In the genomic region with DNA sequence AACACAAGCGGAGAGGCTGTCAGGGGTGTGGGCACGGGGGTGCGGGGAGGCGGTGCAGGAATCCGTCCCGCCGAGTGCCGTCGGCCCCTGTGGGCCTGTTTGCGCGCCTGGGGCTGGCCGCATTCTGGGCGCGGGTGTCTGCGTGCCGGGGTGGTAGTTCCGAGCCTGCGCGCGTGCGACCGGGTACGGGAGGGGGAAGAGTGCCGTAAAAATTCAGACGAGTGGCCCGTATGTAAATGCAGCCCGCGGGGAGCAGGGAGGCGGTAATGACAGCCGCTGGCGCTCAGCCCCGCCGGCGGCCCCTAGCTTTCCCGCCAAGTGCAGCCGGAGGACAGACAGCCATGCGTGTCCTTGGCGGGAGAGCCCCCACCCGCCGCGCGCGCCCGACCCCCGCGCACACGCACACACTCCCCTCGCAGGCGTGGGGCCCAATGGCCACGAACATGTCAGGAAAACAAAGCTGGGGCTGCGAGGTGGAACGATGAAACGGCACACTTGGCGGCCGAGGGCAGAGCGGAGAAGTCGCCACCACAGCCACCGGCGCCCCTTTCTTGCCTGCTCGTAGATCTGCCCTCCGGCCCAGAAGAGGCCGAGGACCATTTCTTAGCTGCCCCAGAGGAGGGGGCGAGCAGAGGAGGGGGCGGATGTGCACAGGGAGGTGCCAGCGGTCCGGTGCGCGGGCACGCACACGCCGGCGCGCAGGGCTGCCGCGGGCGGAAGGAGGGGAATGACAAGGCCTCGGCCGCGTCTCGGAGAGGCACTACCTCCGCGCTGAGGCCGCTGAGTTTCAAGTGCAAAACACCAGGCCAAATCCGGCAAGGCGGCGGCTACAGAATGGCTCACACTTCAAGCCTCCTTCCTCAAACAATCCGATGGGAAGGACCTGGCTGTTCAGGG, we compare ENCODE assay signal across 8 cellular contexts.
DNase-seq lines count a peak whose midpoint lies in the region; ATAC-seq, FAIRE-seq and TF ChIP-seq lines count a peak whose summit lies in the region.
"Had no signal": no experiment of that assay in that cellular context is flagged by ENCODE, and none has a peak within 500 bp of the region (broad histone marks: within the 10 kb centered on the region; RNA-seq: fewer than 3 reads in every experiment).

No MANE protein-coding gene starts in this region.

- H3K27ac Mint-ChIP-seq in natural killer cell treated with Interleukin-12 subunit alpha and Interleukin-12 subunit beta and Interleukin-15 and Interleukin-18, amount 100 ng/mL, for 72 hours = peak overlapping the region in 1 of 2 donors; percentile 71

- no peak for TF ChIP-seq EP300 in SK-N-SH (IDR thresholded peaks at IDR 0.05; ENCODE audit: borderline replicate concordance in 1 of 2, low read depth in 1 of 2, low read length in 1 of 2)
- TF ChIP-seq EP300 in H1 (IDR thresholded peaks at IDR 0.05; ENCODE audit: borderline replicate concordance in 1 of 2, low read depth in 2 of 2, low read length in 2 of 2) = no peak

- H3K79me2 ChIP-seq in SK-N-SH (ENCODE audit: insufficient read depth) (no peaks in the 10 kb centered on the region), H1 (ENCODE audit: control insufficient read depth in 1 of 2, insufficient read depth in 2 of 2, low read length in 2 of 2) (no peaks in the 10 kb centered on the region)

- 8% methylated on average over 24 of the region's 87 CpGs for WGBS in SK-N-SH (ENCODE audit: low lambda C conversion rate)
- 1% methylated on average over 53 of the region's 87 CpGs; no CpG with 5 or more reads in 1 of the 2 experiments for WGBS in H1 (ENCODE audit: extremely low coverage in 1 of 2, insufficient coverage in 1 of 2, insufficient read length in 1 of 2, insufficient replicate concordance in 2 of 2, low coverage in 1 of 2, low lambda C conversion rate in 2 of 2, missing lambda C conversion rate in 1 of 2), 2 experiments

- peaks cover 3% of the 10 kb centered on the region for H3K9me3 Mint-ChIP-seq in natural killer cell treated with Interleukin-12 subunit alpha and Interleukin-12 subunit beta and Interleukin-15 and Interleukin-18, amount 100 ng/mL, for 72 hours

- TF ChIP-seq CTCF in GM06990 (IDR thresholded peaks at IDR 0.05; ENCODE audit: insufficient read depth, low read length, poor library complexity, severe bottlenecking) = no peak
- TF ChIP-seq CTCF in SK-N-SH (IDR thresholded peaks at IDR 0.05) = no peak
- TF ChIP-seq CTCF in H1 (IDR thresholded peaks at IDR 0.05; ENCODE audit: control extremely low read depth in 1 of 3, insufficient read depth in 1 of 3, low read depth in 1 of 3, low read length in 3 of 3) = no peak

- 0 out of 2 replicates have a peak overlapping the region, but pooled peaks have one; percentile 76 for H2BK15ac ChIP-seq in H1 (ENCODE audit: low read length)

- no peaks in the 10 kb centered on the region for H3K27me3 ChIP-seq in GM06990 (replicated peaks; ENCODE audit: control insufficient read depth, insufficient read depth, low read length)
- H3K27me3 ChIP-seq in HUES6 (ENCODE audit: control insufficient read depth, insufficient read depth, low read length) = peaks cover 100% of the 10 kb centered on the region
- H3K27me3 ChIP-seq in SK-N-SH (ENCODE audit: insufficient read depth) = peaks cover 83% of the 10 kb centered on the region
- peaks cover 42 to 87% (median 70%) of the 10 kb centered on the region in 4 experiments for H3K27me3 ChIP-seq in H1 (replicated peaks in 1 of 4; ENCODE audit: control insufficient read depth in 3 of 4, extremely low read depth in 1 of 4, insufficient read depth in 3 of 4, low read length in 3 of 4)

- H4K20me1 ChIP-seq in SK-N-SH (ENCODE audit: insufficient read depth) (no peaks in the 10 kb centered on the region), H1 (replicated peaks in 1 of 2; ENCODE audit: control insufficient read depth in 1 of 2, insufficient read depth in 2 of 2, low read length in 2 of 2) (peaks cover 0 to 14% of the 10 kb centered on the region in 2 experiments)

- peak overlapping the region; percentile 70; the same call in 1 of the 2 replicates for H2AFZ ChIP-seq in SK-N-SH (ENCODE audit: low read depth)
- H2AFZ ChIP-seq in H1 (ENCODE audit: low read length) = peak overlapping the region; percentile 10; the same call in 1 of the 2 replicates

- no peaks in the 10 kb centered on the region for H3K79me1 ChIP-seq in H1 (ENCODE audit: low read depth, low read length)

- H3K27me3 Mint-ChIP-seq in natural killer cell treated with Interleukin-12 subunit alpha and Interleukin-12 subunit beta and Interleukin-15 and Interleukin-18, amount 100 ng/mL, for 72 hours = peaks cover 60 to 86% of the 10 kb centered on the region in 2 donors

- peak overlapping the region; percentile 74 for H3K4me2 ChIP-seq in SK-N-SH
- peak overlapping the region; percentile 98 to 99 for H3K4me2 ChIP-seq in H1 (ENCODE audit: insufficient read depth in 1 of 2, low read depth in 2 of 2, low read length in 2 of 2)

- peak overlapping the region; percentile 80 for H3K4me3 Mint-ChIP-seq in natural killer cell treated with Interleukin-12 subunit alpha and Interleukin-12 subunit beta and Interleukin-15 and Interleukin-18, amount 100 ng/mL, for 72 hours

- H3K56ac ChIP-seq in H1 (replicated peaks; ENCODE audit: insufficient read length, low read depth, low read length) = no peak overlapping the region

- no peak overlapping the region for H4K91ac ChIP-seq in H1 (replicated peaks; ENCODE audit: insufficient read length, low read length)

- H2AK5ac ChIP-seq in H1 (ENCODE audit: low read depth, low read length) = no peak overlapping the region

- no peak overlapping the region for H4K5ac ChIP-seq in H1 (ENCODE audit: insufficient read length, low read depth, low read length)

- TF ChIP-seq RAD21 in SK-N-SH (IDR thresholded peaks at IDR 0.05; ENCODE audit: low read length) (no peak), H1 (IDR thresholded peaks at IDR 0.05 in 1 of 2, conservative IDR thresholded peaks at IDR 0.05 in 1 of 2; ENCODE audit: low read depth in 2 of 2, low read length in 2 of 2) (no peak)

- H3K9me3 ChIP-seq in HUES6 (ENCODE audit: control insufficient read depth, insufficient read depth, low read depth, low read length) (no peaks in the 10 kb centered on the region), SK-N-SH (no peaks in the 10 kb centered on the region), H1 (ENCODE audit: insufficient read depth in 2 of 2, low read depth in 1 of 2, low read length in 1 of 2) (no peaks in the 10 kb centered on the region)

- FAIRE-seq in H1 (lab: Jason Lieb, UNC) = no peak
- FAIRE-seq: bronchial epithelial cell had no signal

- peak overlapping the region; percentile 63; the same call in 1 of the 2 replicates for H2BK5ac ChIP-seq in H1 (ENCODE audit: low read depth, low read length)

- H3K14ac ChIP-seq in H1 (ENCODE audit: insufficient read length) = no peak overlapping the region

- no peaks in the 10 kb centered on the region for H3K9me2 ChIP-seq in SK-N-SH

- peak overlapping the region; percentile 61 for H3K9ac ChIP-seq in HUES6 (ENCODE audit: low read length)
- H3K9ac ChIP-seq in SK-N-SH = no peak overlapping the region
- peak overlapping the region in 1 of 4 experiments; percentile 3; a peak in 2 of 7 replicates for H3K9ac ChIP-seq in H1 (replicated peaks in 1 of 4; ENCODE audit: extremely low read depth in 1 of 4, low read depth in 3 of 4, low read length in 3 of 4)

- CTCF ChIA-PET in SK-N-SH (lab: Yijun Ruan, JAX) (interaction anchor here (1.3 to 2.4 kb wide), 3 partner anchors 15 to 894 kb away, joined by 3 to 21 read pairs (median 11); no protein-coding TSS in a partner anchor), H1 (lab: Charles Lee; ENCODE audit: partially characterized antibody) (interaction anchor here (0.9 to 3.3 kb wide), 7 partner anchors 9 to 955 kb away, joined by 3 to 22 read pairs (median 4); no protein-coding TSS in a partner anchor)

- H3K27ac ChIP-seq in HUES6 (ENCODE audit: low read depth, low read length) (no peak overlapping the region), SK-N-SH (ENCODE audit: low read depth in 2 of 2, low read length in 1 of 2) (no peak overlapping the region), H1 (ENCODE audit: low read depth, low read length) (no peak overlapping the region)

- peaks cover 22% of the 10 kb centered on the region for H3K36me3 Mint-ChIP-seq in natural killer cell treated with Interleukin-12 subunit alpha and Interleukin-12 subunit beta and Interleukin-15 and Interleukin-18, amount 100 ng/mL, for 72 hours

- H2BK120ac ChIP-seq in H1 (replicated peaks; ENCODE audit: low read depth, low read length) = no peak overlapping the region

- H3K4me1 ChIP-seq in HUES6 (ENCODE audit: control insufficient read depth, insufficient read depth, low read length) = peaks cover 47% of the 10 kb centered on the region
- peaks cover 0 to 13% of the 10 kb centered on the region in 2 experiments; a peak in 1 of 4 replicates for H3K4me1 ChIP-seq in SK-N-SH (ENCODE audit: control insufficient read depth in 1 of 2, insufficient read depth in 2 of 2, low read depth in 1 of 2, low read length in 1 of 2)
- H3K4me1 ChIP-seq in H1 (replicated peaks in 1 of 4; ENCODE audit: control insufficient read depth in 3 of 4, insufficient read depth in 4 of 4, low read length in 3 of 4) = peaks cover 10 to 36% (median 21%) of the 10 kb centered on the region in 4 experiments

- peak overlapping the region; percentile 11 for H4K8ac ChIP-seq in H1 (ENCODE audit: extremely low read depth, insufficient read depth, low read length)

- POLR2A ChIA-PET in SK-N-SH (lab: Yijun Ruan, JAX) = no interaction called here
- POLR2A ChIA-PET in H1 (lab: Charles Lee; ENCODE audit: partially characterized antibody) = interaction anchor here (2.4 to 2.6 kb wide), 2 partner anchors 9 to 14 kb away, joined by 8 to 25 read pairs; no protein-coding TSS in a partner anchor

- H3K4me3 ChIP-seq in GM06990 (replicated peaks; ENCODE audit: low read depth, low read length) (peak overlapping the region; percentile 67), HUES6 (ENCODE audit: low read depth, low read length) (peak overlapping the region; percentile 66), SK-N-SH (ENCODE audit: low read depth in 2 of 2, low read length in 1 of 2) (peak overlapping the region; percentile 22 to 32), H1 (ENCODE audit: extremely low read depth in 1 of 4, insufficient read depth in 2 of 4, low read depth in 3 of 4, low read length in 4 of 4) (peak overlapping the region; percentile 29 to 64 (median 50))

- peaks cover 25 to 26% of the 10 kb centered on the region in 2 donors for H3K4me1 Mint-ChIP-seq in natural killer cell treated with Interleukin-12 subunit alpha and Interleukin-12 subunit beta and Interleukin-15 and Interleukin-18, amount 100 ng/mL, for 72 hours (ENCODE audit: low read depth in 2 of 2)

- H2BK20ac ChIP-seq in H1 (ENCODE audit: low read length) = no peak overlapping the region

- H3K4ac ChIP-seq in H1 (replicated peaks; ENCODE audit: insufficient read length, low read depth, low read length) = no peak overlapping the region

- TF ChIP-seq POLR2A in H1 (IDR thresholded peaks at IDR 0.05; ENCODE audit: control extremely low read depth in 1 of 2, low read depth in 2 of 2, low read length in 2 of 2) = no peak

- H3K18ac ChIP-seq in H1 (ENCODE audit: extremely low read depth, low read length) = peak overlapping the region; percentile 38; the same call in 1 of the 2 replicates

- H3K36me3 ChIP-seq in GM06990 (ENCODE audit: control insufficient read depth, insufficient read depth, low read length) (no peaks in the 10 kb centered on the region), HUES6 (ENCODE audit: control insufficient read depth, insufficient read depth, low read length) (no peaks in the 10 kb centered on the region), SK-N-SH (replicated peaks in 1 of 2; ENCODE audit: control insufficient read depth in 1 of 2, insufficient read depth in 2 of 2, low read length in 1 of 2) (no peaks in the 10 kb centered on the region), H1 (ENCODE audit: control insufficient read depth in 2 of 4, insufficient read depth in 4 of 4, low read length in 3 of 4) (no peaks in the 10 kb centered on the region)

- ATAC-seq in GM21423 (IDR thresholded peaks at IDR 0.05; ENCODE audit: unreplicated experiment) = peak; percentile 73
- peak; percentile 78 to 83 for ATAC-seq in natural killer cell treated with Interleukin-12 subunit alpha and Interleukin-12 subunit beta and Interleukin-15 and Interleukin-18, amount 100 ng/mL, for 72 hours

- peaks cover 21% of the 10 kb centered on the region for H3K23me2 ChIP-seq in H1 (ENCODE audit: low read depth, low read length)

- peak overlapping the region; percentile 93 for H2BK12ac ChIP-seq in H1 (ENCODE audit: low read depth, low read length)

- H3K23ac ChIP-seq in H1 (ENCODE audit: insufficient read length) = no peak overlapping the region

- H3F3A ChIP-seq in SK-N-SH (replicated peaks; ENCODE audit: insufficient read depth) = peaks cover 4% of the 10 kb centered on the region

- DNase-seq in GM06990 (ENCODE audit: extremely low read depth, insufficient read length) = peak; percentile 80
- DNase-seq in SK-N-SH = no peak
- DNase-seq in H1 (ENCODE audit: low read depth in 1 of 2, low spot score in 2 of 2) = peak in 1 of 2 experiments; percentile 78
- no peak for DNase-seq in natural killer cell treated with Interleukin-12 subunit alpha and Interleukin-12 subunit beta and Interleukin-15 and Interleukin-18, amount 100 ng/mL, for 72 hours (ENCODE audit: low spot score)
- DNase-seq in EL = no peak
